In the genomic region with DNA sequence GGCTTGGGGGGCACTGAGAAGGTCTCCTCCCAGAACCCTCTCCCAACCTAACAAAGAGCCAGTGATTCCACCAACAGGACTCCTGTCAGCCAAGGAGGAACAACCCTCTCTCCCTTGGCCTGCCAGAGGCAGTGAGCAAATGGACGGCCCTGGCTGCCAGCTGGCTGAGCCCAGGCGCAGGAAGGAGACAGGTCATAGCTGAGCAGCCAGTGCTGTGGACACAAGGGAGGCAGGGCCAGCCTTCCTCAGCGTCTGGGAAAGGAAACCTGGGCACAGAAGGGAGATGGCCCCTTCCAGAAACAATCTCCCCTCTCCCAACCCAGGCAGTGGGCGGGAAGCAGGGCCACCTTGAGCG, we compare ENCODE assay signal across 17 cellular contexts. TPM values are rescaled to one million over a fixed set of nuclear protein-coding genes. Genes with fewer than 3 reads are reported as not detected.
A peak's percentile ranks its signal among the peaks of the same experiment; 100 is the strongest.
DNase-seq lines count a peak whose midpoint lies in the region; ATAC-seq and TF ChIP-seq lines count a peak whose summit lies in the region.
"Had no signal": no experiment of that assay in that cellular context is flagged by ENCODE, and none has a peak within 500 bp of the region (broad histone marks: within the 10 kb centered on the region; RNA-seq: fewer than 3 reads in every experiment).

No MANE protein-coding gene starts in this region.

- H3K36me3 ChIP-seq in SJCRH30 (no peaks in the 10 kb centered on the region), tibial artery (no peaks in the 10 kb centered on the region)

- H3K27me3 ChIP-seq in SJCRH30 (no peaks in the 10 kb centered on the region), tibial artery (peaks cover 0 to 23% of the 10 kb centered on the region in 2 donors)

- ATAC-seq in left cardiac atrium = peak; percentile 80 to 88
- ATAC-seq: CD8-positive, alpha-beta T cell had no signal

- H3K4me1 ChIP-seq in SJCRH30 = peaks cover 12% of the 10 kb centered on the region
- peaks cover 0 to 12% (median 7%) of the 10 kb centered on the region in 4 donors for H3K4me1 ChIP-seq in tibial artery

- intact Hi-C loops in left cardiac atrium (cut with DNase I) = no loop called here
- intact Hi-C loops in posterior vena cava (cut with DNase I) = no loop called here
- intact Hi-C loops in tibial artery (cut with DNase I; ENCODE audit: low total_unique reads) = no loop called here

- H3K4me3 ChIP-seq in SJCRH30 = peak overlapping the region; percentile 50
- H3K4me3 ChIP-seq in tibial artery = peak overlapping the region in 1 of 2 donors; percentile 24

- TF ChIP-seq CTCF in tibial artery (IDR thresholded peaks at IDR 0.05) = no peak

- DNase-seq in COLO668 (lab: John Stamatoyannopoulos, UW; ENCODE audit: unreplicated experiment) (peak; percentile 26), SJCRH30 (no peak), left cardiac atrium (peak; percentile 73), posterior vena cava (ENCODE audit: low spot score) (peak; percentile 89), NCI-H2196 treated with DMSO at 0.1 percent for 48 hours (lab: John Stamatoyannopoulos, UW; ENCODE audit: unreplicated experiment) (no peak), HUDEP-2 (lab: John Stamatoyannopoulos, UW; ENCODE audit: unreplicated experiment in 76 of 76) (no peak), SIG-M5 (lab: John Stamatoyannopoulos, UW) (no peak), tibial artery (no peak)
- DNase-seq: activated CD4-positive, alpha-beta memory T cell treated with anti-CD3 and anti-CD28 coated beads for 36 hours; CD8-positive, alpha-beta T cell; glutamatergic neuron; GOT3; NCI-H187 treated with DMSO at 0.1 percent for 48 hours; T-helper 2 cell had no signal

- H3K27ac ChIP-seq in SJCRH30 = peak overlapping the region; percentile 90
- no peak overlapping the region for H3K27ac ChIP-seq in tibial artery
- H3K27ac ChIP-seq: skin epidermis had no signal

- no peaks in the 10 kb centered on the region for H3K9me3 ChIP-seq in SJCRH30 (replicated peaks)
- H3K9me3 ChIP-seq in tibial artery = no peaks in the 10 kb centered on the region

RNA-seq across cellular contexts. Expression of gene MPO, which starts 2.1 kb away (rescaled TPM):
- 5.2 and 6.4 TPM in 2 replicates for total RNA-seq in SJCRH30 (2014; rRNA removed; shearing (Covaris generic))
- under 1 TPM; 0.24 to 0.32 TPM for total RNA-seq in left cardiac atrium
- total RNA-seq in posterior vena cava = under 1 TPM; 0.74 to 0.86 TPM
- total RNA-seq: CD8-positive, alpha-beta T cell; HT1080 had no signal

RNA-seq across cellular contexts. Expression of gene LPO, which starts 40.3 kb away (rescaled TPM):
- not detected in 2 replicates for total RNA-seq in SJCRH30 (2014; rRNA removed; shearing (Covaris generic))
- total RNA-seq in left cardiac atrium (not detected), posterior vena cava (not detected)
- total RNA-seq: activated CD4-positive, alpha-beta memory T cell treated with anti-CD3 and anti-CD28 coated beads for 36 hours; CD8-positive, alpha-beta T cell; mononuclear cell had no signal

RNA-seq across cellular contexts. Expression of gene TSPOAP1, which starts 50.0 kb away (rescaled TPM):
- total RNA-seq in SJCRH30 (2014; rRNA removed; shearing (Covaris generic)) = 0.53 and 0.58 TPM in 2 replicates
- total RNA-seq in left cardiac atrium (1 to 10 TPM; 8.8 to 9.0 TPM), posterior vena cava (1 to 10 TPM; 8.2 to 10.0 TPM)

RNA-seq across cellular contexts. Expression of gene MKS1, which starts 59.6 kb away (rescaled TPM):
- total RNA-seq in SJCRH30 (2014; rRNA removed; shearing (Covaris generic)) = 9.0 and 15.5 TPM in 2 replicates
- total RNA-seq in left cardiac atrium (1 to 10 TPM; 4.5 to 9.0 TPM), posterior vena cava (1 to 10 TPM; 9.4 to 9.7 TPM)

Comparison
In these comparisons a context has a peak if more than half of its experiments do, and no peak if none do; other contexts are left out.
1. DNase-seq: peak in COLO668 (single experiment), left cardiac atrium (single experiment) and posterior vena cava (single experiment); none in SJCRH30 (0 of 2), NCI-H2196 treated with DMSO at 0.1 percent for 48 hours (single experiment), HUDEP-2 (0 of 76), SIG-M5 (single experiment) and tibial artery (0 of 2).